In the genomic region with DNA sequence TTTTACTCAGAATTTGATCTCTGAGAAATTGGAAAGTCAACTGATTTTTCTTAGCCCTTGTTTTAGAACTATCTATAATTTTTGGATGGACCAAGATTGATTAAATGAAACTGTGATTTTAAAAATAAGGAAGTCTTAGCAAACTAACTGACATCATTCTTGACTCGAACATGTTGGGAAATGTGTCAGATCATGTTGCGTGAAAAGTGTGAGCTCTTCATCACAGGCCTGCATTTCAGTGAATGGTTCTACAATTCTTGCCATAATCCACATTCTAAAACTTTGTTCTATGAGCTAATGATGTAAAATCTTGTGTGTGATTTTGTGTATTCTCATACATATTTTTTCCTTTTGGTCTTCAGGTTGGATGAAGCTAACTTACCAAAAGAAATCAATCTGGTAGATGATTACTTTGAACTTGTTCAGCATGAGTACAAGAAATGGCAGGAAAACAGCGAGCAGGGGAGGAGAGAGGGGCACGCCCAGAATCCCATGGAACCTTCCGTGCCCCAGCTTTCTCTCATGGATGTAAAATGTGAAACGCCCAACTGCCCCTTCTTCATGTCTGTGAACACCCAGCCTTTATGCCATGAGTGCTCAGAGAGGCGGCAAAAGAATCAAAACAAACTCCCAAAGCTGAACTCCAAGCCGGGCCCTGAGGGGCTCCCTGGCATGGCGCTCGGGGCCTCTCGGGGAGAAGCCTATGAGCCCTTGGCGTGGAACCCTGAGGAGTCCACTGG, we compare ENCODE assay signal across 10 cellular contexts. TPM values are rescaled to one million over a fixed set of nuclear protein-coding genes. Genes with fewer than 3 reads are reported as not detected.
DNase-seq lines count a peak whose midpoint lies in the region; ATAC-seq and TF ChIP-seq lines count a peak whose summit lies in the region.
"Had no signal": no experiment of that assay in that cellular context is flagged by ENCODE, and none has a peak within 500 bp of the region (broad histone marks: within the 10 kb centered on the region; RNA-seq: fewer than 3 reads in every experiment).

No MANE protein-coding gene starts in this region.

- H3K27me3 ChIP-seq in gastroesophageal sphincter = no peaks in the 10 kb centered on the region
- H3K27me3 ChIP-seq in suprapubic skin = no peaks in the 10 kb centered on the region

- peak overlapping the region; percentile 95 for H3K27ac Mint-ChIP-seq in activated T-cell treated with anti-CD3 and anti-CD28 coated beads, Interleukin-2, amount 50 U/mL, for 72 hours
- peak overlapping the region; percentile 96 for H3K27ac Mint-ChIP-seq in T-helper 17 cell
- H3K27ac Mint-ChIP-seq: brain had no signal

- H3K27ac ChIP-seq in gastroesophageal sphincter (peak overlapping the region in 3 of 4 donors; percentile 46 to 61 (median 58)), suprapubic skin (peak overlapping the region; percentile 38)

- H3K4me3 ChIP-seq in gastroesophageal sphincter (no peak overlapping the region), suprapubic skin (no peak overlapping the region)

- H3K4me3 Mint-ChIP-seq in activated T-cell treated with anti-CD3 and anti-CD28 coated beads, Interleukin-2, amount 50 U/mL, for 72 hours = peak overlapping the region; percentile 84 to 93
- H3K4me3 Mint-ChIP-seq in T-helper 17 cell = peak overlapping the region; percentile 88

- TF ChIP-seq EP300 in gastroesophageal sphincter (IDR thresholded peaks at IDR 0.05) (no peak), suprapubic skin (IDR thresholded peaks at IDR 0.05) (no peak)

- no peaks in the 10 kb centered on the region for H3K9me3 Mint-ChIP-seq in activated T-cell treated with anti-CD3 and anti-CD28 coated beads, Interleukin-2, amount 50 U/mL, for 72 hours
- H3K9me3 Mint-ChIP-seq: brain had no signal

- WGBS in gastroesophageal sphincter (ENCODE audit: low coverage in 1 of 2), 2 donors = 90 to 91% methylated on average over 4 to 5 of the region's 12 CpGs
- WGBS in suprapubic skin = 85% methylated on average over 12 of the region's 12 CpGs

- peaks cover 94% of the 10 kb centered on the region for H3K4me1 Mint-ChIP-seq in activated T-cell treated with anti-CD3 and anti-CD28 coated beads, Interleukin-2, amount 50 U/mL, for 72 hours (ENCODE audit: low read depth)
- H3K4me1 Mint-ChIP-seq in T-helper 17 cell = peaks cover 78% of the 10 kb centered on the region
- H3K4me1 Mint-ChIP-seq: brain had no signal

- H3K36me3 ChIP-seq in gastroesophageal sphincter (peaks cover 10 to 90% of the 10 kb centered on the region in 2 donors), suprapubic skin (peaks cover 87% of the 10 kb centered on the region)

- H3K9me3 ChIP-seq in T-helper 17 cell (ENCODE audit: control insufficient read depth, low read length, poor library complexity, severe bottlenecking) (no peaks in the 10 kb centered on the region), gastroesophageal sphincter (no peaks in the 10 kb centered on the region), suprapubic skin (no peaks in the 10 kb centered on the region)

- TF ChIP-seq POLR2A in gastroesophageal sphincter (IDR thresholded peaks at IDR 0.05) (no peak), suprapubic skin (IDR thresholded peaks at IDR 0.05) (no peak)

- peaks cover 39 to 74% of the 10 kb centered on the region in 2 donors for H3K36me3 Mint-ChIP-seq in activated T-cell treated with anti-CD3 and anti-CD28 coated beads, Interleukin-2, amount 50 U/mL, for 72 hours (ENCODE audit: insufficient read depth in 2 of 2)
- H3K36me3 Mint-ChIP-seq in T-helper 17 cell (ENCODE audit: low read depth) = peaks cover 21% of the 10 kb centered on the region

- TF ChIP-seq CTCF in gastroesophageal sphincter (IDR thresholded peaks at IDR 0.05) (no peak), suprapubic skin (IDR thresholded peaks at IDR 0.05) (no peak)

- H3K4me1 ChIP-seq in gastroesophageal sphincter (peaks cover 0 to 64% (median 14%) of the 10 kb centered on the region in 3 donors), suprapubic skin (peaks cover 42% of the 10 kb centered on the region)

- no peaks in the 10 kb centered on the region for H3K27me3 Mint-ChIP-seq in activated T-cell treated with anti-CD3 and anti-CD28 coated beads, Interleukin-2, amount 50 U/mL, for 72 hours (ENCODE audit: low read depth)
- H3K27me3 Mint-ChIP-seq in T-helper 17 cell = peaks cover 8% of the 10 kb centered on the region
- H3K27me3 Mint-ChIP-seq: brain had no signal

- ATAC-seq in activated T-cell treated with anti-CD3 and anti-CD28 coated beads, Interleukin-2, amount 50 U/mL, for 72 hours (replicated peaks in 1 of 2) = no peak
- ATAC-seq in T-helper 17 cell (peak; percentile 1), gastroesophageal sphincter (no peak)
- no peak for ATAC-seq in activated CD4-positive, CD25-positive, alpha-beta regulatory T cell treated with anti-CD3 and anti-CD28 coated beads, Interleukin-2, amount 50 U/mL, for 24 hours

- DNase-seq in activated T-cell treated with anti-CD3 and anti-CD28 coated beads, Interleukin-2, amount 50 U/mL, for 72 hours = no peak
- DNase-seq in activated T-cell treated with anti-CD3 and anti-CD28 coated beads, Interleukin-2, amount 50 U/mL, for 48 hours = no peak
- DNase-seq in T-helper 17 cell (no peak), suprapubic skin (ENCODE audit: low spot score in 2 of 2) (no peak), NCI-H526 (lab: John Stamatoyannopoulos, UW) (no peak), dedifferentiated amniotic fluid mesenchymal stem cell (ENCODE audit: extremely low spot score) (no peak)
- DNase-seq: OCI-M1 had no signal

RNA-seq across cellular contexts. Expression of a gene that starts 11.2 kb away (rescaled TPM):
- total RNA-seq in activated T-cell treated with anti-CD3 and anti-CD28 coated beads, Interleukin-2, amount 50 U/mL, for 72 hours = 100 to 1,000 TPM; 350 to 510 TPM
- total RNA-seq in T-helper 17 cell (1,000 to 10,000 TPM; 4,032 to 4,607 TPM), gastroesophageal sphincter (10 to 100 TPM; 11.2 to 40.7 (median 18.3) TPM), suprapubic skin (100 to 1,000 TPM in 3 of 4 donors, 10 to 100 TPM in 1; 64.1 to 146 (median 111) TPM)

Comparison
In these comparisons a context has a peak if more than half of its experiments do, and no peak if none do; other contexts are left out.
1. RNA of a gene that starts 11.2 kb away (total RNA-seq): 4,032 to 4,607 TPM in T-helper 17 cell; 350 to 510 TPM in activated T-cell treated with anti-CD3 and anti-CD28 coated beads, Interleukin-2, amount 50 U/mL, for 72 hours, 64.1 to 146 TPM in suprapubic skin and 11.2 to 40.7 TPM in gastroesophageal sphincter; every median in the first group is over 4 times any median in the second.